In genomic region chr2:2662037-2662846, GRCh38 we compare ENCODE assay signal across 12 cellular contexts.
DNase-seq lines count a peak whose midpoint lies in the region; ATAC-seq, FAIRE-seq and TF ChIP-seq lines count a peak whose summit lies in the region.
"Had no signal": no experiment of that assay in that cellular context is flagged by ENCODE, and none has a peak within 500 bp of the region (broad histone marks: within the 10 kb centered on the region; RNA-seq: fewer than 3 reads in every experiment).

No MANE protein-coding gene starts in this region.

- peaks cover 4 to 8% of the 10 kb centered on the region in 2 donors for H3K9me3 ChIP-seq in breast epithelium
- peaks cover 35% of the 10 kb centered on the region for H3K9me3 ChIP-seq in mammary epithelial cell (replicated peaks; ENCODE audit: insufficient read depth, low read length)
- no peaks in the 10 kb centered on the region for H3K9me3 ChIP-seq in aorta (ENCODE audit: control insufficient read depth, low read length)
- no peaks in the 10 kb centered on the region for H3K9me3 ChIP-seq in upper lobe of left lung

- DNase-seq in breast epithelium (ENCODE audit: low spot score in 2 of 2) (no peak), mammary epithelial cell (no peak), left kidney (ENCODE audit: low read depth, low spot score) (peak; percentile 66), aorta (peak in 1 of 2 donors; percentile 59), GM12891 (ENCODE audit: insufficient read length, low spot score) (no peak), upper lobe of left lung (no peak)
- no peak for DNase-seq in T-helper 2 cell treated with Interferon-gamma antibody and Interleukin-4, amounts not matched to agents 5 μg/mL and 100 μg/mL, for 36 hours (ENCODE audit: low spot score)
- DNase-seq: cortex of kidney, OCI-M1 had no signal

- H3K9me3 Mint-ChIP-seq in T-helper 2 cell treated with Interferon-gamma antibody and Interleukin-4, amounts not matched to agents 5 μg/mL and 100 μg/mL, for 36 hours: peaks cover 13% of the 10 kb centered on the region

- no peaks in the 10 kb centered on the region for H3K27me3 ChIP-seq in breast epithelium
- H3K27me3 ChIP-seq in mammary epithelial cell (ENCODE audit: insufficient read depth, low read length): no peaks in the 10 kb centered on the region
- no peaks in the 10 kb centered on the region for H3K27me3 ChIP-seq in aorta (ENCODE audit: control insufficient read depth in 1 of 2, insufficient read depth in 2 of 2, low read length in 1 of 2)
- H3K27me3 ChIP-seq in upper lobe of left lung: no peaks in the 10 kb centered on the region

- no peak overlapping the region for H3K4me3 Mint-ChIP-seq in T-helper 2 cell treated with Interferon-gamma antibody and Interleukin-4, amounts not matched to agents 5 μg/mL and 100 μg/mL, for 36 hours
- H3K4me3 Mint-ChIP-seq: stimulated activated naive CD8-positive, alpha-beta T cell treated with anti-CD3 and anti-CD28 coated beads, Interleukin-15, Interleukin-2, amounts not matched to agents 100 ng/mL and 50 ng/mL, for 24 hours had no signal

- BruUV-seq in mammary epithelial cell (replicated peaks; lab: Mats Ljungman, UMichigan): no TSS peak

- no peaks in the 10 kb centered on the region for H3K36me3 Mint-ChIP-seq in T-helper 2 cell treated with Interferon-gamma antibody and Interleukin-4, amounts not matched to agents 5 μg/mL and 100 μg/mL, for 36 hours (ENCODE audit: low read depth)

- H3K27me3 Mint-ChIP-seq in T-helper 2 cell treated with Interferon-gamma antibody and Interleukin-4, amounts not matched to agents 5 μg/mL and 100 μg/mL, for 36 hours (ENCODE audit: low read depth): no peaks in the 10 kb centered on the region
- H3K27me3 Mint-ChIP-seq: stimulated activated naive CD8-positive, alpha-beta T cell treated with anti-CD3 and anti-CD28 coated beads, Interleukin-15, Interleukin-2, amounts not matched to agents 100 ng/mL and 50 ng/mL, for 24 hours had no signal

- intact Hi-C loops in breast epithelium (cut with DNase I; ENCODE audit: low total_unique reads) (no loop called here), mammary epithelial cell (cut with micrococcal nuclease) (no loop called here), aorta (cut with DNase I) (no loop called here)

- CTCF ChIA-PET in mammary epithelial cell (lab: Charles Lee; ENCODE audit: low non-redundant PET): no interaction called here

- no peak for TF ChIP-seq EP300 in upper lobe of left lung (IDR thresholded peaks at IDR 0.05)

- FAIRE-seq in GM12891 (lab: Jason Lieb, UNC): no peak
- FAIRE-seq: GM18507 had no signal

- no peak overlapping the region for H2AFZ ChIP-seq in mammary epithelial cell (ENCODE audit: low read depth, low read length)

- no peaks in the 10 kb centered on the region for H3K4me1 ChIP-seq in breast epithelium
- H3K4me1 ChIP-seq in mammary epithelial cell (ENCODE audit: insufficient read depth, low read length): no peaks in the 10 kb centered on the region
- H3K4me1 ChIP-seq in aorta (ENCODE audit: control insufficient read depth in 1 of 2, insufficient read depth in 2 of 2, low read length in 2 of 2): no peaks in the 10 kb centered on the region
- no peaks in the 10 kb centered on the region for H3K4me1 ChIP-seq in upper lobe of left lung

- H3K27ac Mint-ChIP-seq in T-helper 2 cell treated with Interferon-gamma antibody and Interleukin-4, amounts not matched to agents 5 μg/mL and 100 μg/mL, for 36 hours: no peak overlapping the region
- H3K27ac Mint-ChIP-seq: stimulated activated naive CD8-positive, alpha-beta T cell treated with anti-CD3 and anti-CD28 coated beads, Interleukin-15, Interleukin-2, amounts not matched to agents 100 ng/mL and 50 ng/mL, for 24 hours had no signal

- WGBS in mammary epithelial cell (ENCODE audit: low coverage, missing lambda C conversion rate): 76% methylated on average over 16 of the region's 18 CpGs
- WGBS in aorta, 2 donors: 56 to 58% methylated on average over 18 of the region's 18 CpGs
- 65 to 90% methylated on average over 7 to 18 of the region's 18 CpGs for WGBS in upper lobe of left lung, 2 donors

- H3K4me2 ChIP-seq in mammary epithelial cell (ENCODE audit: insufficient read depth, low read depth, low read length): no peak overlapping the region

- H3K27ac ChIP-seq in breast epithelium: peak overlapping the region; percentile 54 to 55
- H3K27ac ChIP-seq in mammary epithelial cell (ENCODE audit: insufficient read depth, low read depth, low read length): no peak overlapping the region
- H3K27ac ChIP-seq in VCaP: peak overlapping the region; percentile 97
- no peak overlapping the region for H3K27ac ChIP-seq in aorta (ENCODE audit: low read depth in 1 of 2, low read length in 2 of 2)
- H3K27ac ChIP-seq in upper lobe of left lung: no peak overlapping the region

- TF ChIP-seq POLR2A in breast epithelium (IDR thresholded peaks at IDR 0.05) (no peak), GM12891 (IDR thresholded peaks at IDR 0.05; ENCODE audit: low read depth, low read length) (no peak), upper lobe of left lung (IDR thresholded peaks at IDR 0.05) (no peak)

- dilution Hi-C loops in mammary epithelial cell (cut with HindIII; ENCODE audit: low sequenced_read_pairs): no loop called here

- H3K4me3 ChIP-seq in breast epithelium (peak overlapping the region in 1 of 3 donors; percentile 19), mammary epithelial cell (replicated peaks in 1 of 3; ENCODE audit: insufficient read depth in 1 of 3, low read depth in 2 of 3, low read length in 3 of 3) (no peak overlapping the region), aorta (ENCODE audit: low read length in 2 of 2) (no peak overlapping the region), upper lobe of left lung (no peak overlapping the region)

- TF ChIP-seq CTCF in breast epithelium (IDR thresholded peaks at IDR 0.05) (no peak), mammary epithelial cell (conservative IDR thresholded peaks at IDR 0.05 in 1 of 2, IDR thresholded peaks at IDR 0.05 in 1 of 2; ENCODE audit: extremely low read depth in 1 of 2, insufficient read depth in 1 of 2, low read depth in 1 of 2, low read length in 2 of 2) (no peak), VCaP (conservative IDR thresholded peaks at IDR 0.05) (no peak), upper lobe of left lung (IDR thresholded peaks at IDR 0.05) (no peak)

- in situ Hi-C loops in mammary epithelial cell (cut with MboI; ENCODE audit: low sequenced_read_pairs in 2 of 2): no loop called here

- ATAC-seq in aorta (ENCODE audit: low FRiP score) (peak; percentile 59), upper lobe of left lung (ENCODE audit: low FRiP score in 2 of 2) (no peak)

- no peaks in the 10 kb centered on the region for H3K4me1 Mint-ChIP-seq in T-helper 2 cell treated with Interferon-gamma antibody and Interleukin-4, amounts not matched to agents 5 μg/mL and 100 μg/mL, for 36 hours (ENCODE audit: low read depth)

- H3K36me3 ChIP-seq in breast epithelium: no peaks in the 10 kb centered on the region
- no peaks in the 10 kb centered on the region for H3K36me3 ChIP-seq in mammary epithelial cell (ENCODE audit: insufficient read depth, low read length)
- H3K36me3 ChIP-seq in aorta (ENCODE audit: control insufficient read depth in 1 of 2, insufficient read depth in 2 of 2, low read length in 1 of 2): no peaks in the 10 kb centered on the region
- H3K36me3 ChIP-seq in upper lobe of left lung: no peaks in the 10 kb centered on the region

- no peak overlapping the region for H3K9ac ChIP-seq in mammary epithelial cell (ENCODE audit: insufficient read depth, low read length)

- H4K20me1 ChIP-seq in mammary epithelial cell (ENCODE audit: insufficient read depth, low read length): no peaks in the 10 kb centered on the region

- H3K79me2 ChIP-seq in mammary epithelial cell (ENCODE audit: insufficient read depth, low read length): no peaks in the 10 kb centered on the region

TF ChIP-seq in GM12891, 5 proteins besides CTCF, POLR2A, EP300 and RAD21:
- TF ChIP-seq TAF1 (IDR thresholded peaks at IDR 0.05; ENCODE audit: low read depth, low read length) (no peak), POLR2AphosphoS5 (IDR thresholded peaks at IDR 0.05; ENCODE audit: low read depth, low read length) (no peak), PAX5 (IDR thresholded peaks at IDR 0.05; ENCODE audit: insufficient read depth, low read length, severe bottlenecking) (no peak), POU2F2 (IDR thresholded peaks at IDR 0.05; ENCODE audit: low read depth, low read length) (no peak), SPI1 (IDR thresholded peaks at IDR 0.05; ENCODE audit: low read depth, low read length) (no peak)
TF ChIP-seq in GM12891: peak in this region for 0.

Comparison
In these comparisons a context has a peak if more than half of its experiments do, and no peak if none do; other contexts are left out.
1. H3K27ac ChIP-seq: peak in breast epithelium (2 of 2) and VCaP (single experiment); none in mammary epithelial cell (single experiment), aorta (0 of 2) and upper lobe of left lung (0 of 4).